In the genomic region with DNA sequence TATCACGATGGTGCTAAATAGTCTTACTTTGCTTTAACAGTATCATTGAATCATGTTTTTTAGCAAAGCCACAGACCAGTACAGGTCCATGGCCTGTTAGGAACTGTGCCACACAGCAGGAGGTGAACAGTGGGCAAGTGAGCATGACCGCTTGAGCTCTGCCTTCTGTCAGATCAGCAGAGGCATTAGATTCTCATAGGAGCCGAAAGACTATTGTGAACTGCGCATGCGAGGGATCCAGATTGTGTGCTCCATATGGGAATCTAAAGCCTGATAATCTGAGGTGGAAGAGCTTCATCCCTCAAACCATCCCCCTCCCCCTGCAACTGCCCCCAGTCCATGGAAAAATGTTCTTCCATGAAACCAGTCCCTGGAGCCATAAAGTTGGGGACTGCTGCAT, we compare ENCODE assay signal across 30 cellular contexts.
"Had no signal": no experiment of that assay in that cellular context is flagged by ENCODE, and none has a peak within 500 bp of the region (broad histone marks: within the 10 kb centered on the region; RNA-seq: fewer than 3 reads in every experiment).

No MANE protein-coding gene starts in this region.

- DNase-seq: activated CD4-positive, alpha-beta memory T cell treated with anti-CD3 and anti-CD28 coated beads, Interleukin-2, amount 10 ng/mL, durations not matched to agents 7 days and 5 days; activated CD4-positive, alpha-beta T cell treated with anti-CD3 and anti-CD28 coated beads for 1 hour; activated CD4-positive, alpha-beta T cell treated with anti-CD3 and anti-CD28 coated beads for 4 hours; activated CD4-positive, alpha-beta T cell treated with anti-CD3 and anti-CD28 coated beads, Interleukin-2, amount 10 ng/mL, durations not matched to agents 7 days and 5 days; activated CD4-positive, alpha-beta T cell treated with anti-CD3 and anti-CD28 coated beads, Interleukin-2, amount 50 U/mL, for 4 hours; activated CD8-positive, alpha-beta memory T cell treated with anti-CD3 and anti-CD28 coated beads, Interleukin-2, amount 50 U/mL, for 48 hours; activated gamma-delta T cell; activated naive CD4-positive, alpha-beta T cell; activated naive CD4-positive, alpha-beta T cell treated with anti-CD3 and anti-CD28 coated beads, Interleukin-2, amount 50 U/mL, for 16 hours; activated T-cell treated with anti-CD3 and anti-CD28 coated beads for 4 hours; activated T-cell treated with anti-CD3 and anti-CD28 coated beads, Interleukin-2, amount 50 U/mL, for 24 hours; activated T-cell treated with anti-CD3 and anti-CD28 coated beads, Interleukin-2, amount 50 U/mL, for 72 hours; amniotic stem cell; anterior cingulate cortex; brain microvascular endothelial cell; central memory CD4-positive, alpha-beta T cell; cerebellar nuclear complex; colonic mucosa; effector CD8-positive, alpha-beta T cell; foreskin fibroblast; head of caudate nucleus; hippocampal formation; T-helper 17 cell; T1000 had no signal

- H3K27me3 ChIP-seq: brain microvascular endothelial cell, cardiac muscle cell, colonic mucosa had no signal

- FAIRE-seq: astrocyte, endometrium, endothelial cell of umbilical vein, frontal cortex had no signal

- H3K4me3 ChIP-seq: cardiac muscle cell, colonic mucosa had no signal

- ATAC-seq: activated T-cell treated with anti-CD3 and anti-CD28 coated beads, Interleukin-2, amount 50 U/mL, for 72 hours; esophagus mucosa; T-helper 17 cell had no signal

- H3K36me3 ChIP-seq: brain microvascular endothelial cell, cardiac muscle cell, colonic mucosa had no signal
